In the genomic region with DNA sequence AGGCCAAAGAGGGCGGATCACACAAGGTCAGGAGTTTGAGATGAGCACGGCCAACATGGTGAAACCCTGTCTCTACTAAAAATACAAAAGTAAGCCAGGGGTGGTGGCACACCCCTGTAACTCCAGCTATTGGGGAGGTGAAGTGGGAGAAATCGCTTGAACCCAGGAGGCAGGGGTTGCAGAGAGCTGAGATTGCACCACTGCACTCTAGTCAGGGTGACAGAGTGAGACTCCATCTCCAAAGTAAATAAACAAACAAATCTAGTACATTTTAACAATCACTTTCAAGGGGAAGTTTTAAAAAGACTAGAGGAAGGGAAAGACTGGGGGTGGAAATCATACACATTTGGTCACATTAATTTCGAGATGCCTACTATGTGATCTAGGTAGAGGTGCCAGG, we compare ENCODE assay signal across 24 cellular contexts. TPM values are rescaled to one million over a fixed set of nuclear protein-coding genes. Genes with fewer than 3 reads are reported as not detected.
A peak's percentile ranks its signal among the peaks of the same experiment; 100 is the strongest.
DNase-seq lines count a peak whose midpoint lies in the region; ATAC-seq, FAIRE-seq and TF ChIP-seq lines count a peak whose summit lies in the region.
"Had no signal": no experiment of that assay in that cellular context is flagged by ENCODE, and none has a peak within 500 bp of the region (broad histone marks: within the 10 kb centered on the region; RNA-seq: fewer than 3 reads in every experiment).

No MANE protein-coding gene starts in this region.

- H3K27ac Mint-ChIP-seq in activated T-cell treated with anti-CD3 and anti-CD28 coated beads, Interleukin-2, amount 50 U/mL, for 24 hours, result peak overlapping the region; percentile 19
- H3K27ac Mint-ChIP-seq in CD4-positive, alpha-beta memory T cell, result peak overlapping the region in 4 of 7 donors; percentile 5 to 77 (median 18)
- H3K27ac Mint-ChIP-seq in stimulated activated effector memory CD8-positive, alpha-beta T cell treated with anti-CD3 and anti-CD28 coated beads, Interleukin-12 subunit alpha, Interleukin-12 subunit beta, amount 100 ng/mL, for 72 hours, result peak overlapping the region; percentile 61
- H3K27ac Mint-ChIP-seq: HFFc6, IgD-negative memory B cell had no signal

- no peaks in the 10 kb centered on the region for H3K9me3 ChIP-seq in CD4-positive, alpha-beta memory T cell (ENCODE audit: control insufficient read depth in 1 of 2, low read length in 2 of 2)
- no peaks in the 10 kb centered on the region for H3K9me3 ChIP-seq in tibial nerve
- H3K9me3 ChIP-seq: BE2C had no signal

- TF ChIP-seq POLR2A in tibial nerve (IDR thresholded peaks at IDR 0.05), result no peak

- H3K4me3 Mint-ChIP-seq in activated T-cell treated with anti-CD3 and anti-CD28 coated beads, Interleukin-2, amount 50 U/mL, for 24 hours, result no peak overlapping the region
- no peak overlapping the region for H3K4me3 Mint-ChIP-seq in CD4-positive, alpha-beta memory T cell
- no peak overlapping the region for H3K4me3 Mint-ChIP-seq in stimulated activated effector memory CD8-positive, alpha-beta T cell treated with anti-CD3 and anti-CD28 coated beads, Interleukin-12 subunit alpha, Interleukin-12 subunit beta, amount 100 ng/mL, for 72 hours
- H3K4me3 Mint-ChIP-seq: CD4-positive, alpha-beta T cell; HFFc6 had no signal

- H3K36me3 Mint-ChIP-seq in activated T-cell treated with anti-CD3 and anti-CD28 coated beads, Interleukin-2, amount 50 U/mL, for 24 hours (ENCODE audit: low read depth), result peaks cover 85% of the 10 kb centered on the region
- H3K36me3 Mint-ChIP-seq in CD4-positive, alpha-beta memory T cell, result peaks cover 39 to 45% of the 10 kb centered on the region in 2 donors
- peaks cover 94% of the 10 kb centered on the region for H3K36me3 Mint-ChIP-seq in stimulated activated effector memory CD8-positive, alpha-beta T cell treated with anti-CD3 and anti-CD28 coated beads, Interleukin-12 subunit alpha, Interleukin-12 subunit beta, amount 100 ng/mL, for 72 hours

- H3K4me1 Mint-ChIP-seq in activated T-cell treated with anti-CD3 and anti-CD28 coated beads, Interleukin-2, amount 50 U/mL, for 24 hours (ENCODE audit: low read depth), result peaks cover 23% of the 10 kb centered on the region
- peaks cover 7 to 21% (median 15%) of the 10 kb centered on the region in 4 donors for H3K4me1 Mint-ChIP-seq in CD4-positive, alpha-beta memory T cell
- H3K4me1 Mint-ChIP-seq in stimulated activated effector memory CD8-positive, alpha-beta T cell treated with anti-CD3 and anti-CD28 coated beads, Interleukin-12 subunit alpha, Interleukin-12 subunit beta, amount 100 ng/mL, for 72 hours, result peaks cover 7% of the 10 kb centered on the region

- H3K4me3 ChIP-seq in CD4-positive, alpha-beta memory T cell (ENCODE audit: low read length in 2 of 2), result no peak overlapping the region
- no peak overlapping the region for H3K4me3 ChIP-seq in tibial nerve
- H3K4me3 ChIP-seq: GM12878 had no signal

- H3K27me3 Mint-ChIP-seq in activated T-cell treated with anti-CD3 and anti-CD28 coated beads, Interleukin-2, amount 50 U/mL, for 24 hours, result no peaks in the 10 kb centered on the region
- no peaks in the 10 kb centered on the region for H3K27me3 Mint-ChIP-seq in CD4-positive, alpha-beta memory T cell
- H3K27me3 Mint-ChIP-seq: CD4-positive, alpha-beta T cell; IgD-negative memory B cell had no signal

- DNase-seq in activated T-cell treated with anti-CD3 and anti-CD28 coated beads, Interleukin-2, amount 50 U/mL, for 24 hours, result no peak
- no peak for DNase-seq in activated T-cell treated with anti-CD3 and anti-CD28 coated beads, Interleukin-2, amount 50 U/mL, for 48 hours
- DNase-seq in CD4-positive, alpha-beta memory T cell, result no peak
- DNase-seq in D721Med (ENCODE audit: insufficient read length, low spot score), result no peak
- no peak for DNase-seq in stimulated activated effector memory CD8-positive, alpha-beta T cell treated with anti-CD3 and anti-CD28 coated beads, Interleukin-12 subunit alpha, Interleukin-12 subunit beta, amount 100 ng/mL, for 72 hours (ENCODE audit: low spot score in 2 of 2)
- no peak for DNase-seq in SKM-1 (lab: John Stamatoyannopoulos, UW; ENCODE audit: unreplicated experiment)
- DNase-seq in tibial nerve (ENCODE audit: low spot score in 2 of 2), result no peak
- DNase-seq: ACHN; BE2C; C1 segment of cervical spinal cord; Calu3; CD4-positive, alpha-beta T cell; DMS 273 treated with DMSO at 0.1 percent for 48 hours; DMS53; DND-41; EL; GOT3; H7; HFFc6 had no signal

- CTCF ChIA-PET in CD4-positive, alpha-beta memory T cell (lab: Charles Lee; ENCODE audit: partially characterized antibody), result no interaction called here

- ATAC-seq in stimulated activated effector memory CD8-positive, alpha-beta T cell treated with anti-CD3 and anti-CD28 coated beads, Interleukin-12 subunit alpha, Interleukin-12 subunit beta, amount 100 ng/mL, for 72 hours, result no peak
- ATAC-seq: GM12878, HCT116 had no signal

- no peak for TF ChIP-seq EP300 in tibial nerve (IDR thresholded peaks at IDR 0.05)

- H3K27me3 ChIP-seq in CD4-positive, alpha-beta memory T cell (ENCODE audit: insufficient read depth, low read length), result no peaks in the 10 kb centered on the region
- no peaks in the 10 kb centered on the region for H3K27me3 ChIP-seq in tibial nerve
- H3K27me3 ChIP-seq: BE2C had no signal

- WGBS in tibial nerve, 2 donors, result 95 to 98% methylated on average over 4 of the region's 4 CpGs

- TF ChIP-seq CTCF in D721Med (IDR thresholded peaks at IDR 0.05; ENCODE audit: insufficient read depth, missing control alignments), result no peak
- no peak for TF ChIP-seq CTCF in tibial nerve (IDR thresholded peaks at IDR 0.05)

- H3K4me1 ChIP-seq in CD4-positive, alpha-beta memory T cell (ENCODE audit: insufficient read depth, low read length), result peaks cover 8% of the 10 kb centered on the region
- peaks cover 0 to 5% (median 0%) of the 10 kb centered on the region in 4 donors for H3K4me1 ChIP-seq in tibial nerve
- H3K4me1 ChIP-seq: BE2C had no signal

- peaks cover 26% of the 10 kb centered on the region for H3K36me3 ChIP-seq in CD4-positive, alpha-beta memory T cell (ENCODE audit: insufficient read depth, low read length)
- H3K36me3 ChIP-seq in tibial nerve, result peaks cover 0 to 82% (median 2%) of the 10 kb centered on the region in 3 donors

- POLR2A ChIA-PET in CD4-positive, alpha-beta memory T cell (lab: Charles Lee; ENCODE audit: partially characterized antibody), result no interaction called here

- H3K9me3 Mint-ChIP-seq in activated T-cell treated with anti-CD3 and anti-CD28 coated beads, Interleukin-2, amount 50 U/mL, for 24 hours, result no peaks in the 10 kb centered on the region
- no peaks in the 10 kb centered on the region for H3K9me3 Mint-ChIP-seq in CD4-positive, alpha-beta memory T cell
- no peaks in the 10 kb centered on the region for H3K9me3 Mint-ChIP-seq in stimulated activated effector memory CD8-positive, alpha-beta T cell treated with anti-CD3 and anti-CD28 coated beads, Interleukin-12 subunit alpha, Interleukin-12 subunit beta, amount 100 ng/mL, for 72 hours
- H3K9me3 Mint-ChIP-seq: CD4-positive, alpha-beta T cell; HFFc6 had no signal

- intact Hi-C loops in CD4-positive, alpha-beta memory T cell (cut with micrococcal nuclease), result no loop called here

- peak; percentile 53 for FAIRE-seq in D721Med (lab: Jason Lieb, UNC)
- FAIRE-seq: A204.1, GM12878 had no signal

- no peak overlapping the region for H3K27ac ChIP-seq in CD4-positive, alpha-beta memory T cell (ENCODE audit: low read depth, low read length)
- H3K27ac ChIP-seq in tibial nerve, result no peak overlapping the region
- H3K27ac ChIP-seq: HL-60 had no signal

RNA-seq across cellular contexts. Expression of a gene that starts 6.8 kb away (rescaled TPM):
- 1 to 10 TPM; 8.8 to 9.6 TPM for total RNA-seq in CD4-positive, alpha-beta memory T cell
- 10 to 100 TPM; 16.4 to 29.0 TPM for polyA plus RNA-seq in CD4-positive, alpha-beta memory T cell
- 1 to 10 TPM; 4.2 to 8.8 (median 7.6) TPM for total RNA-seq in tibial nerve

RNA-seq across cellular contexts. Expression of a gene that starts 6.9 kb away (rescaled TPM):
- total RNA-seq in CD4-positive, alpha-beta memory T cell, result 100 to 1,000 TPM in 1 of 2 experiments, 10 to 100 TPM in 1; 97.8 to 103 TPM
- polyA plus RNA-seq in CD4-positive, alpha-beta memory T cell, result 10 to 100 TPM; 36.2 to 58.3 TPM
- total RNA-seq in tibial nerve, result 10 to 100 TPM; 16.5 to 20.3 (median 17.9) TPM

RNA-seq across cellular contexts. Expression of a gene that starts 52.2 kb away (rescaled TPM):
- total RNA-seq in CD4-positive, alpha-beta memory T cell, result 10 to 100 TPM; 19.5 to 19.7 TPM
- polyA plus RNA-seq in CD4-positive, alpha-beta memory T cell, result 10 to 100 TPM; 26.0 to 28.9 TPM
- 10 to 100 TPM; 22.2 to 30.3 (median 27.0) TPM for total RNA-seq in tibial nerve

Comparison
In these comparisons a context has a peak if more than half of its experiments do, and no peak if none do; other contexts are left out.
1. RNA of a gene that starts 6.9 kb away (total RNA-seq): 97.8 to 103 TPM in CD4-positive, alpha-beta memory T cell; 16.5 to 20.3 TPM in tibial nerve; every median in the first group is over 4 times any median in the second.
2. Peak in every context shown above with its lines, with median percentiles within 50 percentile points of each other: H3K27ac Mint-ChIP-seq.